Comparison of ENCODE assay signal across 10 cellular contexts in genomic region chr5:150499437-150499956, GRCh38. TPM values are rescaled to one million over a fixed set of nuclear protein-coding genes. Genes with fewer than 3 reads are reported as not detected.
A peak's percentile ranks its signal among the peaks of the same experiment; 100 is the strongest.
DNase-seq lines count a peak whose midpoint lies in the region; ATAC-seq, FAIRE-seq and TF ChIP-seq lines count a peak whose summit lies in the region.
"Had no signal": no experiment of that assay in that cellular context is flagged by ENCODE, and none has a peak within 500 bp of the region (broad histone marks: within the 10 kb centered on the region; RNA-seq: fewer than 3 reads in every experiment).

No MANE protein-coding gene starts in this region.

- H3K4me3 ChIP-seq in suprapubic skin: no peak overlapping the region

- DNase-seq in RCC 7860 (ENCODE audit: low spot score): peak; percentile 60
- no peak for DNase-seq in glutamatergic neuron
- no peak for DNase-seq in suprapubic skin (ENCODE audit: low spot score in 2 of 2)
- DNase-seq in activated T-cell treated with anti-CD3 and anti-CD28 coated beads, Interleukin-2, amount 50 U/mL, for 24 hours: no peak
- no peak for DNase-seq in HCEC 1CT
- DNase-seq in NCI-H446 treated with DMSO at 0.1 percent for 48 hours (lab: John Stamatoyannopoulos, UW): no peak
- DNase-seq: activated T-cell treated with anti-CD3 and anti-CD28 coated beads, Interleukin-2, amount 50 U/mL, for 1 hour; MM.1S; T-helper 9 cell had no signal

- WGBS in suprapubic skin: 86% methylated on average over 4 of the region's 7 CpGs

- no peaks in the 10 kb centered on the region for H3K36me3 ChIP-seq in suprapubic skin

- TF ChIP-seq CTCF in glutamatergic neuron (IDR thresholded peaks at IDR 0.05; ENCODE audit: partially characterized antibody, unreplicated experiment): no peak
- no peak for TF ChIP-seq CTCF in suprapubic skin (IDR thresholded peaks at IDR 0.05)

- no peaks in the 10 kb centered on the region for H3K9me3 ChIP-seq in suprapubic skin

- peak; percentile 70 for ATAC-seq in GM21619 (IDR thresholded peaks at IDR 0.05; ENCODE audit: unreplicated experiment)

- peaks cover 52% of the 10 kb centered on the region for H3K4me1 Mint-ChIP-seq in glutamatergic neuron (ENCODE audit: low read depth, unreplicated experiment)
- H3K4me1 Mint-ChIP-seq in activated T-cell treated with anti-CD3 and anti-CD28 coated beads, Interleukin-2, amount 50 U/mL, for 24 hours (ENCODE audit: low read depth): no peaks in the 10 kb centered on the region

- peak overlapping the region; percentile 69 for H3K27ac Mint-ChIP-seq in glutamatergic neuron (ENCODE audit: unreplicated experiment)
- H3K27ac Mint-ChIP-seq in activated T-cell treated with anti-CD3 and anti-CD28 coated beads, Interleukin-2, amount 50 U/mL, for 24 hours: no peak overlapping the region

- H3K27me3 Mint-ChIP-seq in glutamatergic neuron (ENCODE audit: unreplicated experiment): peaks cover 21% of the 10 kb centered on the region
- H3K27me3 Mint-ChIP-seq in activated T-cell treated with anti-CD3 and anti-CD28 coated beads, Interleukin-2, amount 50 U/mL, for 24 hours: no peaks in the 10 kb centered on the region

- peak overlapping the region; percentile 23 for H3K4me3 Mint-ChIP-seq in glutamatergic neuron (ENCODE audit: unreplicated experiment)
- no peak overlapping the region for H3K4me3 Mint-ChIP-seq in activated T-cell treated with anti-CD3 and anti-CD28 coated beads, Interleukin-2, amount 50 U/mL, for 24 hours

- no peak for TF ChIP-seq POLR2A in suprapubic skin (IDR thresholded peaks at IDR 0.05)

- H3K4me1 ChIP-seq in suprapubic skin: peaks cover 86% of the 10 kb centered on the region

- peak; percentile 77 for FAIRE-seq in RCC 7860 (lab: Jason Lieb, UNC)

- no peaks in the 10 kb centered on the region for H3K36me3 Mint-ChIP-seq in glutamatergic neuron (ENCODE audit: unreplicated experiment)
- no peaks in the 10 kb centered on the region for H3K36me3 Mint-ChIP-seq in activated T-cell treated with anti-CD3 and anti-CD28 coated beads, Interleukin-2, amount 50 U/mL, for 24 hours (ENCODE audit: low read depth)

- H3K27me3 ChIP-seq in suprapubic skin: no peaks in the 10 kb centered on the region

- no peak for TF ChIP-seq EP300 in suprapubic skin (IDR thresholded peaks at IDR 0.05)

- peak overlapping the region; percentile 82 for H3K27ac ChIP-seq in suprapubic skin

- peaks cover 12% of the 10 kb centered on the region for H3K9me3 Mint-ChIP-seq in glutamatergic neuron (ENCODE audit: unreplicated experiment)
- H3K9me3 Mint-ChIP-seq in activated T-cell treated with anti-CD3 and anti-CD28 coated beads, Interleukin-2, amount 50 U/mL, for 24 hours: no peaks in the 10 kb centered on the region

RNA-seq across cellular contexts. Expression of gene NDST1, which starts 8.4 kb away (rescaled TPM):
- total RNA-seq in glutamatergic neuron (ENCODE audit: unreplicated experiment): 160 TPM
- 100 to 1,000 TPM in 3 of 4 donors, 10 to 100 TPM in 1; 94.6 to 157 (median 134) TPM for total RNA-seq in suprapubic skin

RNA-seq across cellular contexts. Expression of gene RPS14, which starts 50.0 kb away (rescaled TPM):
- total RNA-seq in glutamatergic neuron (ENCODE audit: unreplicated experiment) (1,465 TPM), suprapubic skin (1,000 to 10,000 TPM; 1,684 to 3,537 (median 3,314) TPM)
